1 cellular context compared by ENCODE assay signal in the genomic region with DNA sequence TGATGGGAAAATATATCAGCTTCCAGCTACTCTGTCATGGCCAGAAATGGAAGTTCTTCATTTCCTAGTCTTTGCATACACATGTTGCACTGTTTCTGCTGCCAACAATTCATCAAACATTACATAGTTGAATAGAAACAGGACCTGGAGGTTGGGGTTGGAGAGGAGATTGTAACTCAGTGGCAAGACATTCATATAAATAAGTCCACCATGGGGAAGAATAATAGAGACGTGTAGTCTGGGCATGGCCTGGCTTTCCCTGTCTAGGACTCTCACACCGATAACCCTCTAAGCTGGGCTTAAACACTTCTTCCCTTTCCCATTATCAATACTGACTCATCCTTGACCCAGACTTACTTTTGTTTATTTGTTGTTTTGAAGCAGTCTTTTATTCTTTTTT.
TF ChIP-seq lines count a peak whose summit lies in the region.

No MANE protein-coding gene starts in this region.

TF ChIP-seq in endothelial cell of umbilical vein, 7 proteins besides CTCF, POLR2A, EP300 and RAD21 (continued from another document):
- TF ChIP-seq POLR2AphosphoS5 (IDR thresholded peaks at IDR 0.05; ENCODE audit: insufficient read depth, low read depth, low read length), result peak; percentile 39
- TF ChIP-seq FOS (IDR thresholded peaks at IDR 0.05; ENCODE audit: borderline replicate concordance, insufficient read depth, low read length), result peak; percentile 83
